ENCODE assay signal across 9 cellular contexts in the genomic region with DNA sequence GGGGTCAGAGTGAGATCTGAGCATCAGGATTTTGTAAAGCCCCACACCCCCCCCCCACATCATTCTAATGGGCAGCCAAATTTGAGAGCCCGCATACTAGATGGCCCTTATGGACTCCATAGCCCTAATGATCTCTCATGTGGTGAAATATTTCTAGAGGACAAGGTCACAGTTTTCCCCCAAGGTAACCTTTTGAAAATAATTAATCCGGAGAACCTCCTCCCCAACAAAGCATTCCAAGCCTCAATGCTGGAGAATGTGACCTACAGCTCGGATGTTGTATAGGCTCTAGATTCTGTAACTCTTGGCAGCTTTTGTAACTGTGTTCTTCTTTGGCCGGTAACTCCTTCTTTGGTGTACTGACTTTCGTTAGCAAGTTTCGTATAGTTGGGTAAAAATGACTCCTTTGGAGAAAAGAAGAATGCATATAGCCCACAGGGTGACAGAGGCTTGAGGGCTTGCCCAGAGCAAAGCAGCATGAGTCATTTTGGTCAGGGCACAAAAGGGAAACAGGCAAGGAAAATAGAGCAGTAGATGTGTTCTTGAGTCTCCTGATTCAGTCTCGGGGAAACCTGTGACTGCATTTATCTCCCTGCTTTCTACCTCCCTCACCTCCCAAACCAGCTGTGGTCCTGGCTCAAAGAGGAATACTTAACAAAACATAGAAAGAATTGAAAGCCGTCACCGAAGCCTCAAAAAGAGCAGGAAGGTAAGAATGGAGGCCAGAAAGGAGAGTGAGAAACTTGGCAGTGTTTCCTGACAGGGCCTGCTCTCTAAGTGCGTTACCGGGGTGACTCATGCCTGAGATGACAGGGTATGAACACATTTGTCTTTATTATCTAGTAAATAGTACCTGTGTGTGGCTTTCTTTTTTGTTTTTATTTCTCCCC. TPM values are rescaled to one million over a fixed set of nuclear protein-coding genes. Genes with fewer than 3 reads are reported as not detected.
DNase-seq lines count a peak whose midpoint lies in the region; ATAC-seq and TF ChIP-seq lines count a peak whose summit lies in the region.
"Had no signal": no experiment of that assay in that cellular context is flagged by ENCODE, and none has a peak within 500 bp of the region (broad histone marks: within the 10 kb centered on the region; RNA-seq: fewer than 3 reads in every experiment).

No MANE protein-coding gene starts in this region.

- no peaks in the 10 kb centered on the region for H3K36me3 ChIP-seq in BE2C
- H3K36me3 ChIP-seq in duodenal mucosa (ENCODE audit: control insufficient read depth in 1 of 2, insufficient read depth in 2 of 2, low read length in 2 of 2) = no peaks in the 10 kb centered on the region
- no peaks in the 10 kb centered on the region for H3K36me3 ChIP-seq in skeletal muscle satellite cell (ENCODE audit: insufficient read depth, low read length)
- H3K36me3 ChIP-seq: upper lobe of left lung had no signal

- H3K27me3 ChIP-seq in BE2C (no peaks in the 10 kb centered on the region; the same call in 1 of the 2 replicates), duodenal mucosa (ENCODE audit: control insufficient read depth in 1 of 2, insufficient read depth in 2 of 2, low read length in 2 of 2) (no peaks in the 10 kb centered on the region), skeletal muscle satellite cell (ENCODE audit: control insufficient read depth, insufficient read depth, low read length) (peaks cover 26% of the 10 kb centered on the region)
- H3K27me3 ChIP-seq: upper lobe of left lung had no signal

- H3K4me1 ChIP-seq in BE2C (0 out of 2 replicates have a peak, but pooled peaks cover 8% of the 10 kb centered on the region), duodenal mucosa (ENCODE audit: control insufficient read depth in 1 of 2, insufficient read depth in 2 of 2, low read length in 2 of 2) (no peaks in the 10 kb centered on the region), skeletal muscle satellite cell (ENCODE audit: control insufficient read depth, insufficient read depth, low read length) (peaks cover 20% of the 10 kb centered on the region)
- H3K4me1 ChIP-seq: upper lobe of left lung had no signal

- H3K4me3 ChIP-seq in BE2C (ENCODE audit: low read depth, low read length) (no peak overlapping the region), duodenal mucosa (ENCODE audit: low read depth in 1 of 2, low read length in 2 of 2) (no peak overlapping the region), skeletal muscle satellite cell (ENCODE audit: low read length) (no peak overlapping the region)
- H3K4me3 ChIP-seq: upper lobe of left lung had no signal

- H3K9ac ChIP-seq in duodenal mucosa (ENCODE audit: low read depth in 1 of 2, low read length in 2 of 2) = no peak overlapping the region
- H3K9ac ChIP-seq in skeletal muscle satellite cell (ENCODE audit: low read depth, low read length) = peak overlapping the region; percentile 14

- peak; percentile 48 for ATAC-seq in GM21786 (IDR thresholded peaks at IDR 0.05; ENCODE audit: unreplicated experiment)
- ATAC-seq in HG02840 (IDR thresholded peaks at IDR 0.05; ENCODE audit: low FRiP score, unreplicated experiment) = no peak
- ATAC-seq in HG03095 (IDR thresholded peaks at IDR 0.05; ENCODE audit: unreplicated experiment) = no peak
- no peak for ATAC-seq in HG02970 (IDR thresholded peaks at IDR 0.05; ENCODE audit: low FRiP score, unreplicated experiment)

- H3K4me2 ChIP-seq in skeletal muscle satellite cell (ENCODE audit: low read length) = peak overlapping the region; percentile 68

- peak overlapping the region; percentile 14 for H3K27ac ChIP-seq in duodenal mucosa (ENCODE audit: low read depth, low read length)
- H3K27ac ChIP-seq: upper lobe of left lung had no signal

- no peak for TF ChIP-seq CTCF in BE2C (IDR thresholded peaks at IDR 0.05; ENCODE audit: low read depth, low read length)

- no peaks in the 10 kb centered on the region for H3K9me3 ChIP-seq in BE2C
- H3K9me3 ChIP-seq in duodenal mucosa (ENCODE audit: control insufficient read depth in 1 of 2, low read length in 2 of 2) = no peaks in the 10 kb centered on the region
- H3K9me3 ChIP-seq in skeletal muscle satellite cell (replicated peaks; ENCODE audit: low read length) = no peaks in the 10 kb centered on the region
- H3K9me3 ChIP-seq: upper lobe of left lung had no signal

- peak; percentile 42 for DNase-seq in BE2C
- peak; percentile 72 for DNase-seq in RPMI7951 (ENCODE audit: low read depth)
- DNase-seq: upper lobe of left lung had no signal

RNA-seq across cellular contexts. Expression of gene XPA, which starts 6.5 kb away (rescaled TPM):
- 28.6 TPM for polyA plus RNA-seq in BE2C (2012; ENCODE audit: insufficient read depth, insufficient read length, low read depth)
- 9.5 and 10.5 TPM in 2 replicates for total RNA-seq in RPMI7951 (2014; rRNA removed; shearing (Covaris generic))
- total RNA-seq in skeletal muscle satellite cell (2012; rRNA removed) = 3.3 and 7.6 TPM in 2 replicates
